Comparison of ENCODE assay signal across 1 cellular context in the genomic region with DNA sequence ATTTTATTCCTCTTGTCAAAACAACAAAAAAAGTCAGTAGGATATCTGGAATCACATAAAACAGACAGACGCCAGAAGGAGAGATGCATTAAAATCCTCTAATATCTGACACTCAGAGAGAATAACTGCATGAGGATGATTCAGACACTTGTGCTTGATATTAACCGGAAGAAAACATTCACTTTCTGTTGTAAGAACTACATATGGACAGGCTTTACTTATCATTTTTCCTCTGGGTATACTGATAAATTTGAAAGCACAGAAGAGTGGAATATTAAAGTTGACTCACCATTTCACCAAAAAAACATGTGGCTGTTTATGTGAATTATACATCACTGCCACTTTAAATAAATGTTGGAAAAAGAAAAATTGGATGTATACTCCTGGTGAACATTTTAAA.
TF ChIP-seq lines count a peak whose summit lies in the region.

No MANE protein-coding gene starts in this region.

TF ChIP-seq in SK-N-SH, 30 proteins besides CTCF, POLR2A, EP300 and RAD21 (continued from another document):
- peak; percentile 31; the same call in 1 of the 2 replicates for TF ChIP-seq FOSL2 (IDR thresholded peaks at IDR 0.05; ENCODE audit: borderline replicate concordance, low read depth)
- no peak for TF ChIP-seq RFX5 (IDR thresholded peaks at IDR 0.05; ENCODE audit: low read length)
- TF ChIP-seq TEAD4 (IDR thresholded peaks at IDR 0.05; ENCODE audit: borderline replicate concordance, insufficient read depth), result no peak
- no peak for TF ChIP-seq MXI1 (IDR thresholded peaks at IDR 0.05; ENCODE audit: low read depth, low read length)
- TF ChIP-seq, protein P1, sequence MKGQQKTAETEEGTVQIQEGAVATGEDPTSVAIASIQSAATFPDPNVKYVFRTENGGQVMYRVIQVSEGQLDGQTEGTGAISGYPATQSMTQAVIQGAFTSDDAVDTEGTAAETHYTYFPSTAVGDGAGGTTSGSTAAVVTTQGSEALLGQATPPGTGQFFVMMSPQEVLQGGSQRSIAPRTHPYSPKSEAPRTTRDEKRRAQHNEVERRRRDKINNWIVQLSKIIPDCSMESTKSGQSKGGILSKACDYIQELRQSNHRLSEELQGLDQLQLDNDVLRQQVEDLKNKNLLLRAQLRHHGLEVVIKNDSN (IDR thresholded peaks at IDR 0.05; ENCODE audit: borderline replicate concordance, low read depth), result no peak
- TF ChIP-seq ELF1 (IDR thresholded peaks at IDR 0.05), result no peak
- no peak for TF ChIP-seq EZH2phosphoT487 (IDR thresholded peaks at IDR 0.05; ENCODE audit: borderline replicate concordance, low read depth)
- no peak for TF ChIP-seq SIN3A (IDR thresholded peaks at IDR 0.05; ENCODE audit: borderline replicate concordance, low read depth, low read length)
- no peak for TF ChIP-seq FOXM1 (IDR thresholded peaks at IDR 0.05; ENCODE audit: low read depth)
- TF ChIP-seq CHD2 (IDR thresholded peaks at IDR 0.05; ENCODE audit: low read length, partially characterized antibody), result no peak
- TF ChIP-seq RXRA (IDR thresholded peaks at IDR 0.05; ENCODE audit: borderline replicate concordance, low read depth), result no peak
- TF ChIP-seq TCF12 (IDR thresholded peaks at IDR 0.05), result peak; percentile 58
- TF ChIP-seq, protein P2, sequence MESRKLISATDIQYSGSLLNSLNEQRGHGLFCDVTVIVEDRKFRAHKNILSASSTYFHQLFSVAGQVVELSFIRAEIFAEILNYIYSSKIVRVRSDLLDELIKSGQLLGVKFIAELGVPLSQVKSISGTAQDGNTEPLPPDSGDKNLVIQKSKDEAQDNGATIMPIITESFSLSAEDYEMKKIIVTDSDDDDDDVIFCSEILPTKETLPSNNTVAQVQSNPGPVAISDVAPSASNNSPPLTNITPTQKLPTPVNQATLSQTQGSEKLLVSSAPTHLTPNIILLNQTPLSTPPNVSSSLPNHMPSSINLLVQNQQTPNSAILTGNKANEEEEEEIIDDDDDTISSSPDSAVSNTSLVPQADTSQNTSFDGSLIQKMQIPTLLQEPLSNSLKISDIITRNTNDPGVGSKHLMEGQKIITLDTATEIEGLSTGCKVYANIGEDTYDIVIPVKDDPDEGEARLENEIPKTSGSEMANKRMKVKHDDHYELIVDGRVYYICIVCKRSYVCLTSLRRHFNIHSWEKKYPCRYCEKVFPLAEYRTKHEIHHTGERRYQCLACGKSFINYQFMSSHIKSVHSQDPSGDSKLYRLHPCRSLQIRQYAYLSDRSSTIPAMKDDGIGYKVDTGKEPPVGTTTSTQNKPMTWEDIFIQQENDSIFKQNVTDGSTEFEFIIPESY (IDR thresholded peaks at IDR 0.05; ENCODE audit: borderline replicate concordance, low read depth), result no peak
- TF ChIP-seq, protein P3, sequence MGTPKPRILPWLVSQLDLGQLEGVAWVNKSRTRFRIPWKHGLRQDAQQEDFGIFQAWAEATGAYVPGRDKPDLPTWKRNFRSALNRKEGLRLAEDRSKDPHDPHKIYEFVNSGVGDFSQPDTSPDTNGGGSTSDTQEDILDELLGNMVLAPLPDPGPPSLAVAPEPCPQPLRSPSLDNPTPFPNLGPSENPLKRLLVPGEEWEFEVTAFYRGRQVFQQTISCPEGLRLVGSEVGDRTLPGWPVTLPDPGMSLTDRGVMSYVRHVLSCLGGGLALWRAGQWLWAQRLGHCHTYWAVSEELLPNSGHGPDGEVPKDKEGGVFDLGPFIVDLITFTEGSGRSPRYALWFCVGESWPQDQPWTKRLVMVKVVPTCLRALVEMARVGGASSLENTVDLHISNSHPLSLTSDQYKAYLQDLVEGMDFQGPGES (IDR thresholded peaks at IDR 0.05; ENCODE audit: low read depth, low read length), result no peak
- no peak for TF ChIP-seq MEF2A (IDR thresholded peaks at IDR 0.05; ENCODE audit: borderline replicate concordance, low read depth)
- no peak for TF ChIP-seq NFIC (IDR thresholded peaks at IDR 0.05; ENCODE audit: borderline replicate concordance)
- TF ChIP-seq RCOR1 (IDR thresholded peaks at IDR 0.05; ENCODE audit: low read length), result no peak
- no peak for TF ChIP-seq FOXJ3 (CRISPR knock-in tag; IDR thresholded peaks at IDR 0.05)
- TF ChIP-seq, protein P4, sequence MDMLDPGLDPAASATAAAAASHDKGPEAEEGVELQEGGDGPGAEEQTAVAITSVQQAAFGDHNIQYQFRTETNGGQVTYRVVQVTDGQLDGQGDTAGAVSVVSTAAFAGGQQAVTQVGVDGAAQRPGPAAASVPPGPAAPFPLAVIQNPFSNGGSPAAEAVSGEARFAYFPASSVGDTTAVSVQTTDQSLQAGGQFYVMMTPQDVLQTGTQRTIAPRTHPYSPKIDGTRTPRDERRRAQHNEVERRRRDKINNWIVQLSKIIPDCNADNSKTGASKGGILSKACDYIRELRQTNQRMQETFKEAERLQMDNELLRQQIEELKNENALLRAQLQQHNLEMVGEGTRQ (IDR thresholded peaks at IDR 0.05; ENCODE audit: borderline replicate concordance, low read depth, low read length), result no peak
- no peak for TF ChIP-seq NRF1 (IDR thresholded peaks at IDR 0.05; ENCODE audit: low read depth, low read length)
- peak; percentile 34; the same call in 1 of the 2 replicates for TF ChIP-seq GATA2 (CRISPR knock-in tag; IDR thresholded peaks at IDR 0.05)
- TF ChIP-seq SMC3 (IDR thresholded peaks at IDR 0.05; ENCODE audit: low read depth, low read length), result no peak
- TF ChIP-seq, protein P5, sequence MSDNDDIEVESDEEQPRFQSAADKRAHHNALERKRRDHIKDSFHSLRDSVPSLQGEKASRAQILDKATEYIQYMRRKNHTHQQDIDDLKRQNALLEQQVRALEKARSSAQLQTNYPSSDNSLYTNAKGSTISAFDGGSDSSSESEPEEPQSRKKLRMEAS (IDR thresholded peaks at IDR 0.05; ENCODE audit: low read depth), result 0 out of 2 replicates have a peak, but pooled peaks have one; percentile 9
- peak; percentile 39 for TF ChIP-seq JUND (IDR thresholded peaks at IDR 0.05)
- TF ChIP-seq, protein P6, sequence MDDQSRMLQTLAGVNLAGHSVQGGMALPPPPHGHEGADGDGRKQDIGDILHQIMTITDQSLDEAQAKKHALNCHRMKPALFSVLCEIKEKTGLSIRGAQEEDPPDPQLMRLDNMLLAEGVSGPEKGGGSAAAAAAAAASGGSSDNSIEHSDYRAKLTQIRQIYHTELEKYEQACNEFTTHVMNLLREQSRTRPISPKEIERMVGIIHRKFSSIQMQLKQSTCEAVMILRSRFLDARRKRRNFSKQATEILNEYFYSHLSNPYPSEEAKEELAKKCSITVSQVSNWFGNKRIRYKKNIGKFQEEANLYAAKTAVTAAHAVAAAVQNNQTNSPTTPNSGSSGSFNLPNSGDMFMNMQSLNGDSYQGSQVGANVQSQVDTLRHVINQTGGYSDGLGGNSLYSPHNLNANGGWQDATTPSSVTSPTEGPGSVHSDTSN (IDR thresholded peaks at IDR 0.05), result peak; percentile 56; the same call in 1 of the 2 replicates
- TF ChIP-seq, protein P7, sequence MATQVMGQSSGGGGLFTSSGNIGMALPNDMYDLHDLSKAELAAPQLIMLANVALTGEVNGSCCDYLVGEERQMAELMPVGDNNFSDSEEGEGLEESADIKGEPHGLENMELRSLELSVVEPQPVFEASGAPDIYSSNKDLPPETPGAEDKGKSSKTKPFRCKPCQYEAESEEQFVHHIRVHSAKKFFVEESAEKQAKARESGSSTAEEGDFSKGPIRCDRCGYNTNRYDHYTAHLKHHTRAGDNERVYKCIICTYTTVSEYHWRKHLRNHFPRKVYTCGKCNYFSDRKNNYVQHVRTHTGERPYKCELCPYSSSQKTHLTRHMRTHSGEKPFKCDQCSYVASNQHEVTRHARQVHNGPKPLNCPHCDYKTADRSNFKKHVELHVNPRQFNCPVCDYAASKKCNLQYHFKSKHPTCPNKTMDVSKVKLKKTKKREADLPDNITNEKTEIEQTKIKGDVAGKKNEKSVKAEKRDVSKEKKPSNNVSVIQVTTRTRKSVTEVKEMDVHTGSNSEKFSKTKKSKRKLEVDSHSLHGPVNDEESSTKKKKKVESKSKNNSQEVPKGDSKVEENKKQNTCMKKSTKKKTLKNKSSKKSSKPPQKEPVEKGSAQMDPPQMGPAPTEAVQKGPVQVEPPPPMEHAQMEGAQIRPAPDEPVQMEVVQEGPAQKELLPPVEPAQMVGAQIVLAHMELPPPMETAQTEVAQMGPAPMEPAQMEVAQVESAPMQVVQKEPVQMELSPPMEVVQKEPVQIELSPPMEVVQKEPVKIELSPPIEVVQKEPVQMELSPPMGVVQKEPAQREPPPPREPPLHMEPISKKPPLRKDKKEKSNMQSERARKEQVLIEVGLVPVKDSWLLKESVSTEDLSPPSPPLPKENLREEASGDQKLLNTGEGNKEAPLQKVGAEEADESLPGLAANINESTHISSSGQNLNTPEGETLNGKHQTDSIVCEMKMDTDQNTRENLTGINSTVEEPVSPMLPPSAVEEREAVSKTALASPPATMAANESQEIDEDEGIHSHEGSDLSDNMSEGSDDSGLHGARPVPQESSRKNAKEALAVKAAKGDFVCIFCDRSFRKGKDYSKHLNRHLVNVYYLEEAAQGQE (IDR thresholded peaks at IDR 0.05; ENCODE audit: low read depth, low read length), result no peak
- peak; percentile 41; the same call in 1 of the 2 replicates for TF ChIP-seq POLR2AphosphoS5 (IDR thresholded peaks at IDR 0.05; ENCODE audit: low read depth, low read length)
- TF ChIP-seq YY1 (IDR thresholded peaks at IDR 0.05; ENCODE audit: low read depth), result no peak
- no peak for TF ChIP-seq GABPA (IDR thresholded peaks at IDR 0.05; ENCODE audit: low read depth)
